In the genomic region with DNA sequence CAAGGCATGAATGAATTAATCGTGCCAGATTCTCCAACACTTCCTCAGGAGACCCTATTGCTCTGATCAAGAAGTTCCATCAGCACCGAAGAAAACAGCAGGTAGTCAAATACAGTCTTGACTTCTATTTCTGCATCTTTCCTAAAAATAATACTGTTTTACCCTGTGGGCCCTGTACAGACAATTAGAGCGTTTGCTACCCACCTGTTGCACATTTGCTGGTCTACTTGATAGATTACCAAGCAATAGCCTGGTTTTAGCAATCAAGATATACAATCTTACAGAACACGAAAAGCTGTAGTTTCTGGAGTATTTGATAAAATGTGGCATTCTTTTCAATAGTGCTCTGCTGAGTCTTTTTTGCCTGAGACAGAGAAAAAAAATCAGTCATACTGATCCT, we compare ENCODE assay signal across 21 cellular contexts. TPM values are rescaled to one million over a fixed set of nuclear protein-coding genes. Genes with fewer than 3 reads are reported as not detected.
A peak's percentile ranks its signal among the peaks of the same experiment; 100 is the strongest.
DNase-seq lines count a peak whose midpoint lies in the region; ATAC-seq and TF ChIP-seq lines count a peak whose summit lies in the region.
"Had no signal": no experiment of that assay in that cellular context is flagged by ENCODE, and none has a peak within 500 bp of the region (broad histone marks: within the 10 kb centered on the region; RNA-seq: fewer than 3 reads in every experiment).

No MANE protein-coding gene starts in this region.

- no peaks in the 10 kb centered on the region for H3K27me3 ChIP-seq in foreskin keratinocyte
- no peaks in the 10 kb centered on the region for H3K27me3 ChIP-seq in right lobe of liver
- H3K27me3 ChIP-seq: thyroid gland had no signal

- H3K4me1 ChIP-seq in foreskin keratinocyte (no peaks in the 10 kb centered on the region), right lobe of liver (no peaks in the 10 kb centered on the region)

- H3K36me3 ChIP-seq in right lobe of liver, result no peaks in the 10 kb centered on the region
- H3K36me3 ChIP-seq: thyroid gland had no signal

- no peak for DNase-seq in activated naive CD4-positive, alpha-beta T cell treated with anti-CD3 and anti-CD28 coated beads, Interleukin-2, amount 10 ng/mL, durations not matched to agents 7 days and 5 days
- DNase-seq in activated naive CD4-positive, alpha-beta T cell treated with Interleukin-2 at 50 U/mL for 16 hours, result no peak
- no peak for DNase-seq in T-helper 17 cell
- no peak for DNase-seq in central memory CD8-positive, alpha-beta T cell (ENCODE audit: low spot score in 2 of 2)
- DNase-seq in stimulated activated naive B cell treated with anti-CD40 and anti-IgM and Interleukin-4, amounts not matched to agents 10 μg/mL and 1 μg/mL and 100 μg/mL, for 72 hours, result no peak
- no peak for DNase-seq in OCI-M1 (lab: John Stamatoyannopoulos, UW)
- no peak for DNase-seq in foreskin keratinocyte
- no peak for DNase-seq in right lobe of liver
- DNase-seq: DMS79, erythroblast, foreskin fibroblast, H9, MM.1S, NCI-H1436, NCI-H524, posterior cingulate gyrus, T-helper 9 cell, thyroid gland had no signal

- H3K4me1 Mint-ChIP-seq in activated naive CD4-positive, alpha-beta T cell treated with anti-CD3 and anti-CD28 coated beads, Interleukin-2, amount 10 ng/mL, durations not matched to agents 7 days and 5 days, result peaks cover 78% of the 10 kb centered on the region
- H3K4me1 Mint-ChIP-seq in T-helper 17 cell, result peaks cover 40% of the 10 kb centered on the region
- peaks cover 65% of the 10 kb centered on the region for H3K4me1 Mint-ChIP-seq in central memory CD8-positive, alpha-beta T cell
- peaks cover 28 to 64% of the 10 kb centered on the region in 2 donors for H3K4me1 Mint-ChIP-seq in stimulated activated naive B cell treated with anti-CD40 and anti-IgM and Interleukin-4, amounts not matched to agents 10 μg/mL and 1 μg/mL and 100 μg/mL, for 72 hours
- H3K4me1 Mint-ChIP-seq: H9 had no signal

- H3K9me3 ChIP-seq in T-helper 17 cell (ENCODE audit: control insufficient read depth, low read length, poor library complexity, severe bottlenecking) (no peaks in the 10 kb centered on the region), right lobe of liver (no peaks in the 10 kb centered on the region)
- H3K9me3 ChIP-seq: thyroid gland had no signal

- H3K4me3 Mint-ChIP-seq in activated naive CD4-positive, alpha-beta T cell treated with anti-CD3 and anti-CD28 coated beads, Interleukin-2, amount 10 ng/mL, durations not matched to agents 7 days and 5 days, result peak overlapping the region; percentile 74
- peak overlapping the region; percentile 82 for H3K4me3 Mint-ChIP-seq in T-helper 17 cell
- H3K4me3 Mint-ChIP-seq in central memory CD8-positive, alpha-beta T cell, result peak overlapping the region; percentile 73
- peak overlapping the region in 1 of 2 donors; percentile 20 for H3K4me3 Mint-ChIP-seq in stimulated activated naive B cell treated with anti-CD40 and anti-IgM and Interleukin-4, amounts not matched to agents 10 μg/mL and 1 μg/mL and 100 μg/mL, for 72 hours
- H3K4me3 Mint-ChIP-seq: H9 had no signal

- peak overlapping the region; percentile 92 for H3K27ac Mint-ChIP-seq in activated naive CD4-positive, alpha-beta T cell treated with anti-CD3 and anti-CD28 coated beads, Interleukin-2, amount 10 ng/mL, durations not matched to agents 7 days and 5 days
- H3K27ac Mint-ChIP-seq in T-helper 17 cell, result peak overlapping the region; percentile 99
- peak overlapping the region; percentile 93 for H3K27ac Mint-ChIP-seq in central memory CD8-positive, alpha-beta T cell (ENCODE audit: low read depth)
- H3K27ac Mint-ChIP-seq in stimulated activated naive B cell treated with anti-CD40 and anti-IgM and Interleukin-4, amounts not matched to agents 10 μg/mL and 1 μg/mL and 100 μg/mL, for 72 hours, result peak overlapping the region; percentile 52
- H3K27ac Mint-ChIP-seq: H9 had no signal

- no peak overlapping the region for H3K27ac ChIP-seq in foreskin keratinocyte
- no peak overlapping the region for H3K27ac ChIP-seq in right lobe of liver
- H3K27ac ChIP-seq: thyroid gland had no signal

- H3K36me3 Mint-ChIP-seq in activated naive CD4-positive, alpha-beta T cell treated with anti-CD3 and anti-CD28 coated beads, Interleukin-2, amount 10 ng/mL, durations not matched to agents 7 days and 5 days, result peaks cover 48% of the 10 kb centered on the region
- H3K36me3 Mint-ChIP-seq in T-helper 17 cell (ENCODE audit: low read depth), result peaks cover 6% of the 10 kb centered on the region
- peaks cover 50% of the 10 kb centered on the region for H3K36me3 Mint-ChIP-seq in central memory CD8-positive, alpha-beta T cell (ENCODE audit: insufficient read depth)
- peaks cover 6 to 13% of the 10 kb centered on the region in 2 donors for H3K36me3 Mint-ChIP-seq in stimulated activated naive B cell treated with anti-CD40 and anti-IgM and Interleukin-4, amounts not matched to agents 10 μg/mL and 1 μg/mL and 100 μg/mL, for 72 hours

- intact Hi-C loops in right lobe of liver (cut with DNase I), result no loop called here

- H3K27me3 Mint-ChIP-seq in activated naive CD4-positive, alpha-beta T cell treated with anti-CD3 and anti-CD28 coated beads, Interleukin-2, amount 10 ng/mL, durations not matched to agents 7 days and 5 days, result no peaks in the 10 kb centered on the region
- H3K27me3 Mint-ChIP-seq in T-helper 17 cell, result no peaks in the 10 kb centered on the region
- no peaks in the 10 kb centered on the region for H3K27me3 Mint-ChIP-seq in central memory CD8-positive, alpha-beta T cell
- H3K27me3 Mint-ChIP-seq in stimulated activated naive B cell treated with anti-CD40 and anti-IgM and Interleukin-4, amounts not matched to agents 10 μg/mL and 1 μg/mL and 100 μg/mL, for 72 hours, result no peaks in the 10 kb centered on the region

- no peak for TF ChIP-seq POLR2A in right lobe of liver (IDR thresholded peaks at IDR 0.05)

- CTCF ChIA-PET in activated naive CD4-positive, alpha-beta T cell treated with anti-CD3 and anti-CD28 coated beads, Interleukin-2, amount 10 ng/mL, durations not matched to agents 7 days and 5 days (lab: Charles Lee), result no interaction called here

- TF ChIP-seq CTCF in foreskin keratinocyte (conservative IDR thresholded peaks at IDR 0.05) (no peak), right lobe of liver (IDR thresholded peaks at IDR 0.05) (no peak)

- no peak for ATAC-seq in T-helper 17 cell
- no peak for ATAC-seq in central memory CD8-positive, alpha-beta T cell (replicated peaks; ENCODE audit: extremely low read depth, poor library complexity, severe bottlenecking)
- no peak for ATAC-seq in stimulated activated naive B cell treated with anti-CD40 and anti-IgM and Interleukin-4, amounts not matched to agents 10 μg/mL and 1 μg/mL and 100 μg/mL, for 72 hours (replicated peaks)
- ATAC-seq in foreskin keratinocyte, result no peak
- no peak for ATAC-seq in right lobe of liver
- ATAC-seq: left lobe of liver had no signal

- 38% methylated on average over 4 of the region's 4 CpGs for WGBS in right lobe of liver (ENCODE audit: insufficient coverage, low coverage, low lambda C conversion rate, missing lambda C conversion rate)

- no peak overlapping the region for H3K4me3 ChIP-seq in right lobe of liver
- H3K4me3 ChIP-seq: thyroid gland had no signal

- H3K9me3 Mint-ChIP-seq in activated naive CD4-positive, alpha-beta T cell treated with anti-CD3 and anti-CD28 coated beads, Interleukin-2, amount 10 ng/mL, durations not matched to agents 7 days and 5 days, result no peaks in the 10 kb centered on the region
- no peaks in the 10 kb centered on the region for H3K9me3 Mint-ChIP-seq in central memory CD8-positive, alpha-beta T cell
- H3K9me3 Mint-ChIP-seq in stimulated activated naive B cell treated with anti-CD40 and anti-IgM and Interleukin-4, amounts not matched to agents 10 μg/mL and 1 μg/mL and 100 μg/mL, for 72 hours, result no peaks in the 10 kb centered on the region

RNA-seq across cellular contexts. Expression of gene GPR174, which starts 12.3 kb away (rescaled TPM):
- total RNA-seq in T-helper 17 cell (10 to 100 TPM; 34.5 to 41.2 TPM), foreskin keratinocyte (not detected in 2 replicates), right lobe of liver (under 1 TPM; 0.04 to 0.50 (median 0.32) TPM)
- not detected in 2 replicates for polyA plus RNA-seq in foreskin keratinocyte
- total RNA-seq: H9, RPMI7951 had no signal
- polyA plus RNA-seq: neural cell had no signal

Comparison
In these comparisons a context has a peak if more than half of its experiments do, and no peak if none do; other contexts are left out.
1. RNA of gene GPR174, which starts 12.3 kb away (total RNA-seq): 34.5 to 41.2 TPM in T-helper 17 cell; 0.04 to 0.50 TPM in right lobe of liver and not detected in foreskin keratinocyte; every median in the first group is over 10 times any median in the second.
2. Peak in every context shown above with its lines, with median percentiles within 50 percentile points of each other: H3K27ac Mint-ChIP-seq.